In the genomic region with DNA sequence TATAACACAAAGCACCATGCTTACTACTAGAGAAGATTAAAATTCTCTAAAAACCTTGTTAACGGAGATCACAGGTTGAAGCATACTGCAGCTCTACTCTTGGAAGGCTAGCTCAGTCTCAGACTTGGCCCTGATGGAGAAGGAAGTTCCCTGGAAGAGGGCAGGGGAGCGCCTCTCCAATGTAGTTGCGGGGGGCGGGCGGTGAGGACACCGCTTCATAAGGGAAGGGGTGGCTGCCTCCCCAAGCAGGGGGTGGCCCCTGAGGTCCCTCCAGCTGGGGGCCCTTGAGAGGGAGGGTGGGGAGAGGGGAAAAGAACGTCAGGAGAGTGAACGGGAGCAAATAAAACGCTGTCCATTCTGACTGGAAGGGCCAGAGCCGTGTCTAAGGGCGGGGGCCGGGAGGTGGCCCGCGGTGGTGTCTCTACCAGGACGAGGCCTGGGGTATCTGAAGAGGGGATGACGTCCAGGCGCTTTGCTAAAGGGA, we compare ENCODE assay signal across 9 cellular contexts. TPM values are rescaled to one million over a fixed set of nuclear protein-coding genes. Genes with fewer than 3 reads are reported as not detected.
A peak's percentile ranks its signal among the peaks of the same experiment; 100 is the strongest.
DNase-seq lines count a peak whose midpoint lies in the region; ATAC-seq and TF ChIP-seq lines count a peak whose summit lies in the region.
"Had no signal": no experiment of that assay in that cellular context is flagged by ENCODE, and none has a peak within 500 bp of the region (broad histone marks: within the 10 kb centered on the region; RNA-seq: fewer than 3 reads in every experiment).

No MANE protein-coding gene starts in this region.

- H3K9ac ChIP-seq in subcutaneous abdominal adipose tissue (ENCODE audit: low read length in 5 of 5), result peak overlapping the region; percentile 66 to 100 (median 99)

- no peaks in the 10 kb centered on the region for H3K27me3 ChIP-seq in subcutaneous abdominal adipose tissue (ENCODE audit: control insufficient read depth in 5 of 5, insufficient read depth in 4 of 5, low read length in 5 of 5)

- H3K4me1 Mint-ChIP-seq in activated CD8-positive, alpha-beta T cell treated with anti-CD3 and anti-CD28 coated beads for 36 hours (ENCODE audit: low read depth), result peaks cover 17% of the 10 kb centered on the region
- H3K4me1 Mint-ChIP-seq in activated CD8-positive, alpha-beta T cell treated with anti-CD3 and anti-CD28 coated beads, Interleukin-2, amount 10 ng/mL, durations not matched to agents 7 days and 5 days (ENCODE audit: low read depth), result peaks cover 6% of the 10 kb centered on the region

- peaks cover 6% of the 10 kb centered on the region for H3K27me3 Mint-ChIP-seq in activated CD8-positive, alpha-beta T cell treated with anti-CD3 and anti-CD28 coated beads for 36 hours
- peaks cover 18% of the 10 kb centered on the region for H3K27me3 Mint-ChIP-seq in activated CD8-positive, alpha-beta T cell treated with anti-CD3 and anti-CD28 coated beads, Interleukin-2, amount 10 ng/mL, durations not matched to agents 7 days and 5 days (ENCODE audit: low read depth)

- ATAC-seq in activated CD8-positive, alpha-beta T cell treated with anti-CD3 and anti-CD28 coated beads for 36 hours, result peak; percentile 12
- ATAC-seq in activated CD8-positive, alpha-beta T cell treated with anti-CD3 and anti-CD28 coated beads, Interleukin-2, amount 10 ng/mL, durations not matched to agents 7 days and 5 days, result no peak
- peak; percentile 17 for ATAC-seq in HG02678 (IDR thresholded peaks at IDR 0.05; ENCODE audit: unreplicated experiment)

- no peak for TF ChIP-seq CTCF in activated CD8-positive, alpha-beta T cell treated with anti-CD3 and anti-CD28 coated beads for 36 hours (IDR thresholded peaks at IDR 0.05)
- no peak for TF ChIP-seq CTCF in cardiac fibroblast (IDR thresholded peaks at IDR 0.05; ENCODE audit: low read depth, low read length)

- H3K4me3 Mint-ChIP-seq in activated CD8-positive, alpha-beta T cell treated with anti-CD3 and anti-CD28 coated beads for 36 hours, result no peak overlapping the region
- H3K4me3 Mint-ChIP-seq in activated CD8-positive, alpha-beta T cell treated with anti-CD3 and anti-CD28 coated beads, Interleukin-2, amount 10 ng/mL, durations not matched to agents 7 days and 5 days, result no peak overlapping the region
- H3K4me3 Mint-ChIP-seq: mesothelial cell of epicardium had no signal

- no peaks in the 10 kb centered on the region for H3K9me3 Mint-ChIP-seq in activated CD8-positive, alpha-beta T cell treated with anti-CD3 and anti-CD28 coated beads for 36 hours
- no peaks in the 10 kb centered on the region for H3K9me3 Mint-ChIP-seq in activated CD8-positive, alpha-beta T cell treated with anti-CD3 and anti-CD28 coated beads, Interleukin-2, amount 10 ng/mL, durations not matched to agents 7 days and 5 days (ENCODE audit: insufficient read depth)

- no peaks in the 10 kb centered on the region for H3K9me3 ChIP-seq in subcutaneous abdominal adipose tissue (ENCODE audit: control insufficient read depth in 5 of 5, low read length in 5 of 5)

- H3K36me3 ChIP-seq in subcutaneous abdominal adipose tissue (ENCODE audit: control insufficient read depth in 5 of 5, insufficient read depth in 5 of 5, low read length in 5 of 5), result no peaks in the 10 kb centered on the region

- peak overlapping the region; percentile 99 for H3K27ac ChIP-seq in subcutaneous abdominal adipose tissue (ENCODE audit: low read depth, low read length)

- intact Hi-C loops in activated CD8-positive, alpha-beta T cell treated with anti-CD3 and anti-CD28 coated beads for 36 hours (cut with micrococcal nuclease), result no loop called here

- no peaks in the 10 kb centered on the region for H3K36me3 Mint-ChIP-seq in activated CD8-positive, alpha-beta T cell treated with anti-CD3 and anti-CD28 coated beads for 36 hours (ENCODE audit: low read depth)
- peaks cover 2% of the 10 kb centered on the region for H3K36me3 Mint-ChIP-seq in activated CD8-positive, alpha-beta T cell treated with anti-CD3 and anti-CD28 coated beads, Interleukin-2, amount 10 ng/mL, durations not matched to agents 7 days and 5 days (ENCODE audit: low read depth)
- H3K36me3 Mint-ChIP-seq: mesothelial cell of epicardium had no signal

- no peak overlapping the region for H3K27ac Mint-ChIP-seq in activated CD8-positive, alpha-beta T cell treated with anti-CD3 and anti-CD28 coated beads for 36 hours
- H3K27ac Mint-ChIP-seq in activated CD8-positive, alpha-beta T cell treated with anti-CD3 and anti-CD28 coated beads, Interleukin-2, amount 10 ng/mL, durations not matched to agents 7 days and 5 days, result no peak overlapping the region
- H3K27ac Mint-ChIP-seq: mesothelial cell of epicardium had no signal

- peaks cover 0 to 36% (median 30%) of the 10 kb centered on the region in 5 donors for H3K4me1 ChIP-seq in subcutaneous abdominal adipose tissue (ENCODE audit: control insufficient read depth in 5 of 5, insufficient read depth in 5 of 5, low read length in 5 of 5)

- no peak for DNase-seq in activated CD8-positive, alpha-beta T cell treated with anti-CD3 and anti-CD28 coated beads for 36 hours
- no peak for DNase-seq in activated CD8-positive, alpha-beta T cell treated with anti-CD3 and anti-CD28 coated beads, Interleukin-2, amount 10 ng/mL, durations not matched to agents 7 days and 5 days
- DNase-seq in NCI-H345 (lab: John Stamatoyannopoulos, UW), result peak; percentile 61
- DNase-seq in cardiac fibroblast (ENCODE audit: low read depth in 2 of 2), result peak; percentile 47 to 51
- peak; percentile 42 for DNase-seq in kidney glomerular epithelial cell (lab: John Stamatoyannopoulos, UW)
- DNase-seq in HK-2 (ENCODE audit: unreplicated experiment), result no peak

- POLR2A ChIA-PET in activated CD8-positive, alpha-beta T cell treated with anti-CD3 and anti-CD28 coated beads for 36 hours (lab: Charles Lee), result interaction anchor here (0.8 to 3.5 kb wide), 7 partner anchors 10 to 39 kb away, joined by 3 to 16 read pairs (median 4); no protein-coding TSS in a partner anchor
- POLR2A ChIA-PET in activated CD8-positive, alpha-beta T cell treated with anti-CD3 and anti-CD28 coated beads, Interleukin-2, amount 10 ng/mL, durations not matched to agents 7 days and 5 days (lab: Charles Lee), result interaction anchor here (0.7 to 2.0 kb wide), 3 partner anchors 16 to 118 kb away, joined by 3 to 13 read pairs (median 3); no protein-coding TSS in a partner anchor

- CTCF ChIA-PET in activated CD8-positive, alpha-beta T cell treated with anti-CD3 and anti-CD28 coated beads for 36 hours (lab: Charles Lee), result interaction anchor here (1.0 to 2.4 kb wide), 6 partner anchors 10 to 57 kb away, joined by 3 to 7 read pairs (median 4); no protein-coding TSS in a partner anchor
- CTCF ChIA-PET in activated CD8-positive, alpha-beta T cell treated with anti-CD3 and anti-CD28 coated beads, Interleukin-2, amount 10 ng/mL, durations not matched to agents 7 days and 5 days (lab: Charles Lee), result interaction anchor here (0.8 to 5.4 kb wide), 6 partner anchors 8 to 40 kb away, joined by 3 to 42 read pairs (median 7); no protein-coding TSS in a partner anchor

- H3K4me3 ChIP-seq in cardiac fibroblast (replicated peaks in 1 of 2; ENCODE audit: low read depth in 2 of 2, low read length in 2 of 2) (peak overlapping the region; percentile 78 to 84), subcutaneous abdominal adipose tissue (ENCODE audit: low read depth in 1 of 5, low read length in 5 of 5) (peak overlapping the region; percentile 87 to 98 (median 89))

RNA-seq across cellular contexts. Expression of a gene that starts 0.6 kb away (rescaled TPM):
- 10 to 100 TPM; 37.8 to 39.7 TPM for total RNA-seq in activated CD8-positive, alpha-beta T cell treated with anti-CD3 and anti-CD28 coated beads for 36 hours
- total RNA-seq in activated CD8-positive, alpha-beta T cell treated with anti-CD3 and anti-CD28 coated beads, Interleukin-2, amount 10 ng/mL, durations not matched to agents 7 days and 5 days, result 10 to 100 TPM; 34.5 to 38.4 TPM

Comparison
In these comparisons a context has a peak if more than half of its experiments do, and no peak if none do; other contexts are left out.
1. DNase-seq: peak in NCI-H345 (single experiment), cardiac fibroblast (2 of 2) and kidney glomerular epithelial cell (single experiment); none in activated CD8-positive, alpha-beta T cell treated with anti-CD3 and anti-CD28 coated beads for 36 hours (single experiment), activated CD8-positive, alpha-beta T cell treated with anti-CD3 and anti-CD28 coated beads, Interleukin-2, amount 10 ng/mL, durations not matched to agents 7 days and 5 days (single experiment) and HK-2 (single experiment).